In the genomic region with DNA sequence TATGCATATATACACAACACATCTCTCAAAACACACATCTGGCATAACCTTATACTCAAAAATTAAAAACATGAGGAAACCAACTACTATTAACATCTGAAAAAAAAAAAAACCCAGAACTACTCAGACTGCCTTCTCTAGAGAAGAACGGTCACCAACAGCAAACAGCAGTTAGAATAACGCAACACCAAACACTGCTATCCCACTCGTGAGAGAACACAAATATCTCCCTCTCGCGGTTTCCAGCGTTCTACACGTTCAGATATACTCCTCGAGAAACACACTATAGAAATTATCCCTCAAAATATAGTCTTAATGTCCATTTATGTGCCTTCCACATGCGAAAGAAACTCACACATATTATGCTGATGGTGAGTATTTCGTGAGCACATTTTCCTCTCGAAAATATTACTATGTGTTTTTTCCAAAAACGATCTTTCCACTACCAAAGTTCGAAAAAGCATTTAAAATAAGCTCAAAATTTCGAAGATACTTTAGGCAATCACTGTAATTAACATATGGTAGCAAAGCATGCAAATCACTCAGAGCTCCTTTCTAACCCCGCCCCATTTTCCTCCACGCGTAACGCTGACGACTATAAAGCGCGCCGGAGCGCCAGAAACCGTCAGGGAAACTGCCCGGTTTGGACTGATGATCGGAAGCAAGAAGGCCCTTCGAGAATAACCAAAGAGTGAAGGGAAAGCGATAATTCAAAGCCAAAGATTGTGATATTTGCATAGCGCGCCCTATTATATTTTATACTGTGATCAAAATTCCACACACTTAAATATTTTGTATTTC, we compare ENCODE assay signal across 8 cellular contexts.
DNase-seq lines count a peak whose midpoint lies in the region; ATAC-seq and TF ChIP-seq lines count a peak whose summit lies in the region.

No MANE protein-coding gene starts in this region.

- no peaks in the 10 kb centered on the region for H3K27me3 Mint-ChIP-seq in MCF 10A (ENCODE audit: insufficient read depth, unreplicated experiment)

- peak overlapping the region; percentile 60 for H3K4me3 ChIP-seq in iPS-18a (ENCODE audit: low read length)
- H3K4me3 ChIP-seq in skeletal muscle cell (ENCODE audit: low read depth, low read length): peak overlapping the region; percentile 46

- peaks cover 5% of the 10 kb centered on the region for H3K4me1 ChIP-seq in iPS-18a (ENCODE audit: control insufficient read depth, low read depth, low read length)

- intact Hi-C loops in MCF 10A (cut with micrococcal nuclease): loop anchor here (1.0 to 2.0 kb wide), 6 partner anchors 28 to 113 kb away; partner anchors contain the start of genes RAD51C and TEX14

- BruUV-seq in MCF 10A (replicated peaks; lab: Mats Ljungman, UMichigan): no TSS peak

- no peaks in the 10 kb centered on the region for H3K36me3 ChIP-seq in iPS-18a (ENCODE audit: control insufficient read depth, low read depth, low read length)

- no peaks in the 10 kb centered on the region for H3K27me3 ChIP-seq in iPS-18a (ENCODE audit: control insufficient read depth, insufficient read depth, low read length)

- peaks cover 6% of the 10 kb centered on the region for H3K4me1 Mint-ChIP-seq in MCF 10A (ENCODE audit: insufficient read depth, unreplicated experiment)

- H3K9me3 Mint-ChIP-seq in MCF 10A (ENCODE audit: unreplicated experiment): no peaks in the 10 kb centered on the region

- no peak for TF ChIP-seq CTCF in MCF 10A (IDR thresholded peaks at IDR 0.05; ENCODE audit: unreplicated experiment)

- peak overlapping the region; percentile 90 for H3K9ac ChIP-seq in iPS-18a (ENCODE audit: low read length)

- no peaks in the 10 kb centered on the region for H3K9me3 ChIP-seq in iPS-18a (ENCODE audit: control insufficient read depth, low read depth, low read length)

- POLR2A ChIA-PET in MCF 10A (lab: Yijun Ruan, JAX): interaction anchor here (0.5 to 3.8 kb wide), 67 partner anchors 9 to 1914 kb away, joined by 3 to 85 read pairs (median 5); partner anchors contain the start of genes CLTC, DHX40, MTMR4 and PPM1E

- peak overlapping the region; percentile 95 for H3K27ac ChIP-seq in iPS-18a (ENCODE audit: low read length)

- peak; percentile 89 for DNase-seq in NCI-H2107 (lab: John Stamatoyannopoulos, UW)
- DNase-seq in UCSD-AML1 (lab: John Stamatoyannopoulos, UW; ENCODE audit: unreplicated experiment): peak; percentile 93
- peak; percentile 98 for DNase-seq in MCF 10A (ENCODE audit: unreplicated experiment)
- peak; percentile 98 for DNase-seq in skeletal muscle cell (ENCODE audit: low read depth)
- no peak for DNase-seq in 8988T

- no peak overlapping the region for H3K4me3 Mint-ChIP-seq in MCF 10A (ENCODE audit: unreplicated experiment)

- TF ChIP-seq POLR2A in GM18526 (IDR thresholded peaks at IDR 0.05; ENCODE audit: extremely low read depth, insufficient read length): peak; percentile 99

- H3K27ac Mint-ChIP-seq in MCF 10A (ENCODE audit: low read depth, unreplicated experiment): no peak overlapping the region

- CTCF ChIA-PET in MCF 10A (lab: Yijun Ruan, JAX): interaction anchor here (0.5 to 2.6 kb wide), 19 partner anchors 8 to 324 kb away, joined by 3 to 11 read pairs (median 4); no protein-coding TSS in a partner anchor

- H3K36me3 Mint-ChIP-seq in MCF 10A (ENCODE audit: insufficient read depth, unreplicated experiment): no peaks in the 10 kb centered on the region

- ATAC-seq in HG03060 (IDR thresholded peaks at IDR 0.05; ENCODE audit: low read depth, unreplicated experiment): peak; percentile 82
